In the genomic region with DNA sequence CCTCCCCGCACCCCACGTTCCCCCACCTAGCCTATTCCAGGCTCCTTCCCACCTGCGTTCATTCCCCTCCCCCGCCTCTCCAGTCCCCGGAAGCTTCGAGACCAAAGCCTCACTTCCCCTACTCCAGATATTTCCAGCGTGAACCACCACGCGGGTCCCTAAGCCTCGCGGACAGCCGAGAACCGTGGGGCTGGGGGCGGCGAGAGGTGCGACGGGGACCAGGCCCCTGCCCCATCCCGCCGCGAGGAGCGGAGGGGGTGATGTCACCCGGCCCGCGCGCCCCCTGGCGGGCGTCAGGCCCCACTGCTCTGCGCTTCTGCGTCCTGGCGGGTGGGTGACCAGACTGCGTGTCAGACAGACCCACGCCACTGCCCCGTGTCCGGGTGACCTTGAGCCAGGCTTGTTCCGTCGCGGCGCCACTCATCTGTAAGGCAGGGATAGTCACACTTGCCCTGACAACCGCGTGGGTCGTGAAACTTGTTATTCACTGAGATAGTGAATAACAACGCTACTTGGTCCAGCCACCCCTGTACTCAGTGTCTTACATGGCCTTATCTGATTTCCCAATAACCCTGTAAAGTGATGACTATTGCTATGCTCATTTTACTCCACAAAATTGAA, we compare ENCODE assay signal across 1 cellular context.
TF ChIP-seq lines count a peak whose summit lies in the region.

No MANE protein-coding gene starts in this region.

TF ChIP-seq in K562, 482 proteins besides CTCF, POLR2A, EP300 and RAD21 (continued from another document and continues in another):
- TF ChIP-seq HINFP (tag; conservative IDR thresholded peaks at IDR 0.05; ENCODE audit: low read depth) (no peak), PRDM10 (IDR thresholded peaks at IDR 0.05; ENCODE audit: partially characterized antibody) (peak; percentile 82), ZNF143 (CRISPR knock-in tag; IDR thresholded peaks at IDR 0.05) (no peak), DEAF1 (CRISPR knock-in tag; IDR thresholded peaks at IDR 0.05) (peak; percentile 54; the same call in 1 of the 2 replicates), PYGO2 (tag; IDR thresholded peaks at IDR 0.05) (no peak), ZNF232 (CRISPR knock-in tag; IDR thresholded peaks at IDR 0.05) (0 out of 2 replicates have a peak, but pooled peaks have one; percentile 63), SRSF9 (IDR thresholded peaks at IDR 0.05; ENCODE audit: borderline replicate concordance, low read depth, low read length) (no peak), CBFB (CRISPR knock-in tag; IDR thresholded peaks at IDR 0.05) (no peak), ZC3H11A (IDR thresholded peaks at IDR 0.05; ENCODE audit: low read depth, low read length) (no peak), SPI1 (IDR thresholded peaks at IDR 0.05; ENCODE audit: borderline replicate concordance, low read depth, low read length) (no peak), C11orf30 (IDR thresholded peaks at IDR 0.05; ENCODE audit: low read depth) (no peak), SMAD4 (CRISPR knock-in tag; conservative IDR thresholded peaks at IDR 0.05) (peak; percentile 83), DNMT1 (IDR thresholded peaks at IDR 0.05) (no peak; the same call in 1 of the 2 replicates), CCAR2 (IDR thresholded peaks at IDR 0.05; ENCODE audit: low read depth, low read length) (no peak), FOXJ2 (tag; IDR thresholded peaks at IDR 0.05) (no peak), RBFOX2 (IDR thresholded peaks at IDR 0.05; ENCODE audit: low read depth, low read length) (peak; percentile 85), HDAC8 (tag; IDR thresholded peaks at IDR 0.05) (no peak), BCOR (IDR thresholded peaks at IDR 0.05) (peak; percentile 43; the same call in 1 of the 2 replicates), NFE2L1 (tag; IDR thresholded peaks at IDR 0.05; ENCODE audit: borderline replicate concordance, low read depth) (no peak), ZNF584 (CRISPR knock-in tag; IDR thresholded peaks at IDR 0.05; ENCODE audit: low read depth) (no peak), FOXM1 (IDR thresholded peaks at IDR 0.05; ENCODE audit: low read depth) (no peak), FOXM1 (CRISPR knock-in tag; IDR thresholded peaks at IDR 0.05; ENCODE audit: low read depth) (peak; percentile 78; the same call in 1 of the 2 replicates), CC2D1A (IDR thresholded peaks at IDR 0.05) (no peak), NR2F6 (CRISPR knock-in tag; IDR thresholded peaks at IDR 0.05) (no peak), E2F1 (CRISPR knock-in tag; IDR thresholded peaks at IDR 0.05) (no peak), KDM5B (IDR thresholded peaks at IDR 0.05; ENCODE audit: insufficient replicate concordance, low read depth, low read length) (peak; percentile 69), IRF2 (CRISPR knock-in tag; IDR thresholded peaks at IDR 0.05) (no peak), ZBTB8A (IDR thresholded peaks at IDR 0.05; ENCODE audit: partially characterized antibody) (no peak), ZNF41 (CRISPR knock-in tag; conservative IDR thresholded peaks at IDR 0.05) (no peak), ZFX (CRISPR knock-in tag; IDR thresholded peaks at IDR 0.05) (peak; percentile 99)
- TF ChIP-seq, protein P1, sequence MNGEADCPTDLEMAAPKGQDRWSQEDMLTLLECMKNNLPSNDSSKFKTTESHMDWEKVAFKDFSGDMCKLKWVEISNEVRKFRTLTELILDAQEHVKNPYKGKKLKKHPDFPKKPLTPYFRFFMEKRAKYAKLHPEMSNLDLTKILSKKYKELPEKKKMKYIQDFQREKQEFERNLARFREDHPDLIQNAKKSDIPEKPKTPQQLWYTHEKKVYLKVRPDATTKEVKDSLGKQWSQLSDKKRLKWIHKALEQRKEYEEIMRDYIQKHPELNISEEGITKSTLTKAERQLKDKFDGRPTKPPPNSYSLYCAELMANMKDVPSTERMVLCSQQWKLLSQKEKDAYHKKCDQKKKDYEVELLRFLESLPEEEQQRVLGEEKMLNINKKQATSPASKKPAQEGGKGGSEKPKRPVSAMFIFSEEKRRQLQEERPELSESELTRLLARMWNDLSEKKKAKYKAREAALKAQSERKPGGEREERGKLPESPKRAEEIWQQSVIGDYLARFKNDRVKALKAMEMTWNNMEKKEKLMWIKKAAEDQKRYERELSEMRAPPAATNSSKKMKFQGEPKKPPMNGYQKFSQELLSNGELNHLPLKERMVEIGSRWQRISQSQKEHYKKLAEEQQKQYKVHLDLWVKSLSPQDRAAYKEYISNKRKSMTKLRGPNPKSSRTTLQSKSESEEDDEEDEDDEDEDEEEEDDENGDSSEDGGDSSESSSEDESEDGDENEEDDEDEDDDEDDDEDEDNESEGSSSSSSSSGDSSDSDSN (IDR thresholded peaks at IDR 0.05; ENCODE audit: borderline replicate concordance in 1 of 2, low read depth in 2 of 2, low read length in 2 of 2), result peak in 1 of 2 experiments; percentile 35; a peak in 1 of 4 replicates
- TF ChIP-seq, protein P2, sequence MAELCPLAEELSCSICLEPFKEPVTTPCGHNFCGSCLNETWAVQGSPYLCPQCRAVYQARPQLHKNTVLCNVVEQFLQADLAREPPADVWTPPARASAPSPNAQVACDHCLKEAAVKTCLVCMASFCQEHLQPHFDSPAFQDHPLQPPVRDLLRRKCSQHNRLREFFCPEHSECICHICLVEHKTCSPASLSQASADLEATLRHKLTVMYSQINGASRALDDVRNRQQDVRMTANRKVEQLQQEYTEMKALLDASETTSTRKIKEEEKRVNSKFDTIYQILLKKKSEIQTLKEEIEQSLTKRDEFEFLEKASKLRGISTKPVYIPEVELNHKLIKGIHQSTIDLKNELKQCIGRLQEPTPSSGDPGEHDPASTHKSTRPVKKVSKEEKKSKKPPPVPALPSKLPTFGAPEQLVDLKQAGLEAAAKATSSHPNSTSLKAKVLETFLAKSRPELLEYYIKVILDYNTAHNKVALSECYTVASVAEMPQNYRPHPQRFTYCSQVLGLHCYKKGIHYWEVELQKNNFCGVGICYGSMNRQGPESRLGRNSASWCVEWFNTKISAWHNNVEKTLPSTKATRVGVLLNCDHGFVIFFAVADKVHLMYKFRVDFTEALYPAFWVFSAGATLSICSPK (IDR thresholded peaks at IDR 0.05; ENCODE audit: borderline replicate concordance), result no peak
- TF ChIP-seq, protein P3, sequence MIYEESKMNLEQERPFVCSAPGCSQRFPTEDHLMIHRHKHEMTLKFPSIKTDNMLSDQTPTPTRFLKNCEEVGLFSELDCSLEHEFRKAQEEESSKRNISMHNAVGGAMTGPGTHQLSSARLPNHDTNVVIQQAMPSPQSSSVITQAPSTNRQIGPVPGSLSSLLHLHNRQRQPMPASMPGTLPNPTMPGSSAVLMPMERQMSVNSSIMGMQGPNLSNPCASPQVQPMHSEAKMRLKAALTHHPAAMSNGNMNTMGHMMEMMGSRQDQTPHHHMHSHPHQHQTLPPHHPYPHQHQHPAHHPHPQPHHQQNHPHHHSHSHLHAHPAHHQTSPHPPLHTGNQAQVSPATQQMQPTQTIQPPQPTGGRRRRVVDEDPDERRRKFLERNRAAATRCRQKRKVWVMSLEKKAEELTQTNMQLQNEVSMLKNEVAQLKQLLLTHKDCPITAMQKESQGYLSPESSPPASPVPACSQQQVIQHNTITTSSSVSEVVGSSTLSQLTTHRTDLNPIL (CRISPR knock-in tag; IDR thresholded peaks at IDR 0.05), result no peak
- TF ChIP-seq, protein P4, sequence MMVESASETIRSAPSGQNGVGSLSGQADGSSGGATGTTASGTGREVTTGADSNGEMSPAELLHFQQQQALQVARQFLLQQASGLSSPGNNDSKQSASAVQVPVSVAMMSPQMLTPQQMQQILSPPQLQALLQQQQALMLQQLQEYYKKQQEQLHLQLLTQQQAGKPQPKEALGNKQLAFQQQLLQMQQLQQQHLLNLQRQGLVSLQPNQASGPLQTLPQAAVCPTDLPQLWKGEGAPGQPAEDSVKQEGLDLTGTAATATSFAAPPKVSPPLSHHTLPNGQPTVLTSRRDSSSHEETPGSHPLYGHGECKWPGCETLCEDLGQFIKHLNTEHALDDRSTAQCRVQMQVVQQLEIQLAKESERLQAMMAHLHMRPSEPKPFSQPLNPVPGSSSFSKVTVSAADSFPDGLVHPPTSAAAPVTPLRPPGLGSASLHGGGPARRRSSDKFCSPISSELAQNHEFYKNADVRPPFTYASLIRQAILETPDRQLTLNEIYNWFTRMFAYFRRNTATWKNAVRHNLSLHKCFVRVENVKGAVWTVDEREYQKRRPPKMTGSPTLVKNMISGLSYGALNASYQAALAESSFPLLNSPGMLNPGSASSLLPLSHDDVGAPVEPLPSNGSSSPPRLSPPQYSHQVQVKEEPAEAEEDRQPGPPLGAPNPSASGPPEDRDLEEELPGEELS (CRISPR knock-in tag; IDR thresholded peaks at IDR 0.05; ENCODE audit: borderline replicate concordance), result no peak; the same call in none of the 2 replicates
